In the genomic region with DNA sequence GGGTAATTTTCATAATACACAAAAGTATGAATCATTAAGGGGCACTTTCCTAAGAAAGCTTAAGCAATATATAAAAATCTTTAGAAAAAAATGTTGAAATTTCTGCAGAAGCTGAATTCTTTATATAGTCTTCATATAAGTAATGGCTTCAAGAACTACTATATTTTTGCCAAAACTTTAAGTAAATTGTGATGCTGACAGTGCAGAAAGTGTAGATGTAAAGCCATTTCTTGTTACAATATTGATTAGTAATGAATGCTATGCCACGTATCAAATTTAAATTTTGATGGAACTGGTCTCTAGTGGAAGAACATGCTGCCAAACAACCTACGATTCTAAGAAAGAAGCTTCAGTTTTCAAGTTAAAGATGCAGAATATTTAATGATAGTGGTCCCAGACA, we compare ENCODE assay signal across 2 cellular contexts.
TF ChIP-seq lines count a peak whose summit lies in the region.

No MANE protein-coding gene starts in this region.

TF ChIP-seq in HepG2, 621 proteins besides CTCF, POLR2A, EP300 and RAD21:
- no peak for TF ChIP-seq ZNF468 (CRISPR knock-in tag; IDR thresholded peaks at IDR 0.05)
- peak in 1 of 2 experiments; percentile 68; a peak in 2 of 4 replicates for TF ChIP-seq MAFK (conservative IDR thresholded peaks at IDR 0.05 in 1 of 2, IDR thresholded peaks at IDR 0.05 in 1 of 2; ENCODE audit: low read length in 2 of 2)
- 0 out of 2 replicates have a peak, but pooled peaks have one; percentile 20 for TF ChIP-seq MAFF (IDR thresholded peaks at IDR 0.05; ENCODE audit: low read depth, low read length)

TF ChIP-seq in IMR-90, 13 proteins besides CTCF, POLR2A, EP300 and RAD21:
- TF ChIP-seq FOS (IDR thresholded peaks at IDR 0.05; ENCODE audit: low read depth, low read length) (no peak), MAFK (IDR thresholded peaks at IDR 0.05; ENCODE audit: low read depth, low read length) (peak; percentile 74)
